8 cellular contexts compared by ENCODE assay signal in the genomic region with DNA sequence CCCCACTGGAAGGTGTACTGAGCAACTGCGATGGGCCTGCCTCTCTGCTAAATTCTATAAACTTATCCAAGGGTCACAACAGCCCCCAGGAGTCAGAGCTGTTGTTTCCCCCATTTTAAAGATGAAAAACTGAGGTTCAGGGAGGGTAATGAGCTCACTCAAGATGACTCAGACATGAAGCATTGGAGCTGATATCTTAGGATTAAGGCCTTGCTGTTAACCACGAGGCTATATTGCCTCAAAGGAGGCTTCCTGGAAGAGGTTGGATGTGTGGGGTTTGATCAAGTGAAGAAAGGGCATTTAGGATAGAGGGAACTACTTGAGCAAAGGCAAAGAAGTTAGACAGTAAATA. TPM values are rescaled to one million over a fixed set of nuclear protein-coding genes. Genes with fewer than 3 reads are reported as not detected.
A peak's percentile ranks its signal among the peaks of the same experiment; 100 is the strongest.
DNase-seq lines count a peak whose midpoint lies in the region; FAIRE-seq and TF ChIP-seq lines count a peak whose summit lies in the region.

No MANE protein-coding gene starts in this region.

- H3K4me3 Mint-ChIP-seq in nephron progenitor cell: no peak overlapping the region

- peaks cover 8% of the 10 kb centered on the region for H3K4me1 ChIP-seq in smooth muscle cell (ENCODE audit: low read depth)

- H3K27me3 ChIP-seq in smooth muscle cell (ENCODE audit: low read depth): no peaks in the 10 kb centered on the region

- TF ChIP-seq CTCF in epithelial cell of esophagus (IDR thresholded peaks at IDR 0.05; ENCODE audit: insufficient read depth, low read depth, low read length, missing control alignments): no peak
- TF ChIP-seq CTCF in smooth muscle cell (IDR thresholded peaks at IDR 0.05; ENCODE audit: borderline replicate concordance, insufficient read depth, poor library complexity, severe bottlenecking): no peak
- TF ChIP-seq CTCF in nephron progenitor cell (IDR thresholded peaks at IDR 0.05): no peak

- no peaks in the 10 kb centered on the region for H3K36me3 ChIP-seq in smooth muscle cell (ENCODE audit: low read depth)

- peaks cover 19% of the 10 kb centered on the region for H3K4me1 Mint-ChIP-seq in nephron progenitor cell

- peak; percentile 84 for FAIRE-seq in RCC 7860 (lab: Jason Lieb, UNC)

- H3K27ac Mint-ChIP-seq in nephron progenitor cell: no peak overlapping the region

- peak; percentile 66 for DNase-seq in HCEC 1CT
- DNase-seq in RCC 7860 (ENCODE audit: low spot score): peak; percentile 62
- peak; percentile 54 for DNase-seq in epithelial cell of esophagus (ENCODE audit: low read depth)
- no peak for DNase-seq in smooth muscle cell (lab: John Stamatoyannopoulos, UW; ENCODE audit: unreplicated experiment)
- DNase-seq in kidney glomerular epithelial cell (lab: John Stamatoyannopoulos, UW): no peak
- DNase-seq in nephron progenitor cell: no peak
- DNase-seq in iPS-NIHi11 (ENCODE audit: low spot score): no peak
- no peak for DNase-seq in NCI-H2107 (lab: John Stamatoyannopoulos, UW)

- peaks cover 6% of the 10 kb centered on the region for H3F3A ChIP-seq in smooth muscle cell (ENCODE audit: low read depth)

- H4K20me1 ChIP-seq in smooth muscle cell (ENCODE audit: low read depth): peaks cover 96% of the 10 kb centered on the region

- H2AFZ ChIP-seq in smooth muscle cell (ENCODE audit: low read depth): no peak overlapping the region

- H3K79me2 ChIP-seq in smooth muscle cell (ENCODE audit: low read depth): peaks cover 74% of the 10 kb centered on the region

- peaks cover 25% of the 10 kb centered on the region for H3K27me3 Mint-ChIP-seq in nephron progenitor cell (ENCODE audit: low read depth, poor library complexity)

- no peaks in the 10 kb centered on the region for H3K36me3 Mint-ChIP-seq in nephron progenitor cell (ENCODE audit: low read depth)

- H3K9ac ChIP-seq in smooth muscle cell (ENCODE audit: low read depth): no peak overlapping the region

- peak overlapping the region; percentile 51 for H3K4me2 ChIP-seq in smooth muscle cell

- H3K9me3 ChIP-seq in smooth muscle cell (replicated peaks; ENCODE audit: low read depth): no peaks in the 10 kb centered on the region

- H3K27ac ChIP-seq in smooth muscle cell (ENCODE audit: low read depth): peak overlapping the region; percentile 35

- H3K9me3 Mint-ChIP-seq in nephron progenitor cell: no peaks in the 10 kb centered on the region

- no peak overlapping the region for H3K4me3 ChIP-seq in epithelial cell of esophagus (ENCODE audit: low read length)
- H3K4me3 ChIP-seq in smooth muscle cell: no peak overlapping the region

- 28% methylated on average over 2 of the region's 2 CpGs for WGBS in smooth muscle cell (ENCODE audit: low lambda C conversion rate)

RNA-seq across cellular contexts. Expression of a gene that starts 6.7 kb away (rescaled TPM):
- total RNA-seq in smooth muscle cell: 16.2 and 19.5 TPM in 2 replicates
- 30.5 and 39.0 TPM in 2 replicates for polyA plus RNA-seq in smooth muscle cell

Comparison
In these comparisons a context has a peak if more than half of its experiments do, and no peak if none do; other contexts are left out.
1. DNase-seq: peak in HCEC 1CT (single experiment), RCC 7860 (single experiment) and epithelial cell of esophagus (single experiment); none in smooth muscle cell (single experiment), kidney glomerular epithelial cell (single experiment), nephron progenitor cell (single experiment), iPS-NIHi11 (single experiment) and NCI-H2107 (single experiment).